In genomic region chr6:109009761-109010612, GRCh38 we compare ENCODE assay signal across 8 cellular contexts.
A peak's percentile ranks its signal among the peaks of the same experiment; 100 is the strongest.
DNase-seq lines count a peak whose midpoint lies in the region; ATAC-seq and TF ChIP-seq lines count a peak whose summit lies in the region.

No MANE protein-coding gene starts in this region.

- H3K36me3 Mint-ChIP-seq in WTC11, result no peaks in the 10 kb centered on the region

- H3K27ac Mint-ChIP-seq in WTC11, result peak overlapping the region; percentile 95

- H2AFZ ChIP-seq in DND-41 (ENCODE audit: low read depth, low read length), result peak overlapping the region; percentile 100

- intact Hi-C loops in left ventricle myocardium superior (cut with micrococcal nuclease) (loop anchor here (10.0 kb wide), 1 partner anchor 55 kb away; no protein-coding TSS in a partner anchor), head of caudate nucleus (cut with DNase I) (loop anchor here (10.0 kb wide), 2 partner anchors 55 to 455 kb away; no protein-coding TSS in a partner anchor)

- POLR2A ChIA-PET in WTC11 (lab: Charles Lee), result interaction anchor here (1.3 kb wide), 1 partner anchor 84 kb away, joined by 6 read pairs; the partner anchor contains the start of gene SESN1

- H3K4me1 Mint-ChIP-seq in WTC11, result peaks cover 32% of the 10 kb centered on the region

- no peaks in the 10 kb centered on the region for H3K79me2 ChIP-seq in DND-41 (ENCODE audit: insufficient read depth, low read length)

- peak overlapping the region; percentile 93 for H3K4me2 ChIP-seq in DND-41 (ENCODE audit: insufficient read depth, low read length)
- peak overlapping the region; percentile 100 for H3K4me2 ChIP-seq in skeletal muscle satellite cell (ENCODE audit: low read length)

- no peaks in the 10 kb centered on the region for H3K27me3 Mint-ChIP-seq in WTC11 (ENCODE audit: low read depth)

- H4K20me1 ChIP-seq in DND-41 (ENCODE audit: insufficient read depth, low read length), result no peaks in the 10 kb centered on the region

- H3K27me3 ChIP-seq in DND-41 (ENCODE audit: insufficient read depth, low read length, poor library complexity) (no peaks in the 10 kb centered on the region), skeletal muscle satellite cell (ENCODE audit: control insufficient read depth, insufficient read depth, low read length) (no peaks in the 10 kb centered on the region)

- H3K4me3 Mint-ChIP-seq in WTC11, result peak overlapping the region; percentile 94

- DNase-seq in DND-41 (no peak), WTC11 (ENCODE audit: low spot score) (no peak), left ventricle myocardium superior (no peak), NCI-H187 (lab: John Stamatoyannopoulos, UW) (no peak), head of caudate nucleus (no peak)

- H3K4me1 ChIP-seq in DND-41 (ENCODE audit: insufficient read depth, low read length) (peaks cover 27% of the 10 kb centered on the region), skeletal muscle satellite cell (ENCODE audit: control insufficient read depth, insufficient read depth, low read length) (peaks cover 14% of the 10 kb centered on the region)

- H3K36me3 ChIP-seq in DND-41 (ENCODE audit: insufficient read depth, low read length) (no peaks in the 10 kb centered on the region), skeletal muscle satellite cell (ENCODE audit: insufficient read depth, low read length) (no peaks in the 10 kb centered on the region)

- peak overlapping the region; percentile 84 for H3K9ac ChIP-seq in DND-41 (ENCODE audit: low read depth, low read length)
- peak overlapping the region; percentile 83 for H3K9ac ChIP-seq in skeletal muscle satellite cell (ENCODE audit: low read depth, low read length)

- TF ChIP-seq CTCF in DND-41 (IDR thresholded peaks at IDR 0.05; ENCODE audit: borderline replicate concordance, extremely low read depth, low read length, poor library complexity, severe bottlenecking), result peak; percentile 2
- no peak for TF ChIP-seq CTCF in WTC11 (IDR thresholded peaks at IDR 0.05)

- peak overlapping the region; percentile 91 to 99 for H3K4me3 ChIP-seq in DND-41 (ENCODE audit: low read depth in 1 of 2, low read length in 2 of 2)
- H3K4me3 ChIP-seq in skeletal muscle satellite cell (ENCODE audit: low read length), result peak overlapping the region; percentile 90

- H3K27ac ChIP-seq in DND-41 (ENCODE audit: low read length), result peak overlapping the region; percentile 75

- no peaks in the 10 kb centered on the region for H3K9me3 Mint-ChIP-seq in WTC11

- H3K9me3 ChIP-seq in DND-41 (ENCODE audit: insufficient read depth, low read length, severe bottlenecking) (no peaks in the 10 kb centered on the region), skeletal muscle satellite cell (replicated peaks; ENCODE audit: low read length) (no peaks in the 10 kb centered on the region)

- ATAC-seq in DND-41 (ENCODE audit: insufficient read depth, low read depth), result peak; percentile 56
- peak; percentile 25 for ATAC-seq in HG02763 (IDR thresholded peaks at IDR 0.05; ENCODE audit: unreplicated experiment)
- ATAC-seq in WTC11, result no peak; the same call in 1 of the 2 replicates
- ATAC-seq in left ventricle myocardium superior, result peak; percentile 4
- ATAC-seq in HG03521 (IDR thresholded peaks at IDR 0.05; ENCODE audit: unreplicated experiment), result no peak

- CTCF ChIA-PET in WTC11 (lab: Charles Lee), result interaction anchor here (1.2 to 1.4 kb wide), 2 partner anchors 12 to 42 kb away, joined by 3 read pairs; no protein-coding TSS in a partner anchor

TF ChIP-seq in WTC11, 78 proteins besides CTCF, POLR2A, EP300 and RAD21:
- no peak for TF ChIP-seq ZNF425 (CRISPR knock-in tag; conservative IDR thresholded peaks at IDR 0.05)
- TF ChIP-seq, protein P1, sequence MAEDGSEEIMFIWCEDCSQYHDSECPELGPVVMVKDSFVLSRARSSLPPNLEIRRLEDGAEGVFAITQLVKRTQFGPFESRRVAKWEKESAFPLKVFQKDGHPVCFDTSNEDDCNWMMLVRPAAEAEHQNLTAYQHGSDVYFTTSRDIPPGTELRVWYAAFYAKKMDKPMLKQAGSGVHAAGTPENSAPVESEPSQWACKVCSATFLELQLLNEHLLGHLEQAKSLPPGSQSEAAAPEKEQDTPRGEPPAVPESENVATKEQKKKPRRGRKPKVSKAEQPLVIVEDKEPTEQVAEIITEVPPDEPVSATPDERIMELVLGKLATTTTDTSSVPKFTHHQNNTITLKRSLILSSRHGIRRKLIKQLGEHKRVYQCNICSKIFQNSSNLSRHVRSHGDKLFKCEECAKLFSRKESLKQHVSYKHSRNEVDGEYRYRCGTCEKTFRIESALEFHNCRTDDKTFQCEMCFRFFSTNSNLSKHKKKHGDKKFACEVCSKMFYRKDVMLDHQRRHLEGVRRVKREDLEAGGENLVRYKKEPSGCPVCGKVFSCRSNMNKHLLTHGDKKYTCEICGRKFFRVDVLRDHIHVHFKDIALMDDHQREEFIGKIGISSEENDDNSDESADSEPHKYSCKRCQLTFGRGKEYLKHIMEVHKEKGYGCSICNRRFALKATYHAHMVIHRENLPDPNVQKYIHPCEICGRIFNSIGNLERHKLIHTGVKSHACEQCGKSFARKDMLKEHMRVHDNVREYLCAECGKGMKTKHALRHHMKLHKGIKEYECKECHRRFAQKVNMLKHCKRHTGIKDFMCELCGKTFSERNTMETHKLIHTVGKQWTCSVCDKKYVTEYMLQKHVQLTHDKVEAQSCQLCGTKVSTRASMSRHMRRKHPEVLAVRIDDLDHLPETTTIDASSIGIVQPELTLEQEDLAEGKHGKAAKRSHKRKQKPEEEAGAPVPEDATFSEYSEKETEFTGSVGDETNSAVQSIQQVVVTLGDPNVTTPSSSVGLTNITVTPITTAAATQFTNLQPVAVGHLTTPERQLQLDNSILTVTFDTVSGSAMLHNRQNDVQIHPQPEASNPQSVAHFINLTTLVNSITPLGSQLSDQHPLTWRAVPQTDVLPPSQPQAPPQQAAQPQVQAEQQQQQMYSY (CRISPR knock-in tag; IDR thresholded peaks at IDR 0.05), result no peak
- no peak for TF ChIP-seq NR3C1 (CRISPR knock-in tag; conservative IDR thresholded peaks at IDR 0.05; ENCODE audit: low read depth)
- TF ChIP-seq TP53 (CRISPR knock-in tag; IDR thresholded peaks at IDR 0.05), result no peak
- no peak for TF ChIP-seq SMAD3 (CRISPR knock-in tag; IDR thresholded peaks at IDR 0.05; ENCODE audit: borderline replicate concordance)
- no peak for TF ChIP-seq ELF4 (CRISPR knock-in tag; IDR thresholded peaks at IDR 0.05; ENCODE audit: low read depth)
- TF ChIP-seq NFYB (CRISPR knock-in tag; conservative IDR thresholded peaks at IDR 0.05; ENCODE audit: low read depth), result no peak
- TF ChIP-seq E2F1 (CRISPR knock-in tag; IDR thresholded peaks at IDR 0.05), result no peak
- TF ChIP-seq ZNF281 (CRISPR knock-in tag; IDR thresholded peaks at IDR 0.05), result no peak
- TF ChIP-seq ATF1 (CRISPR knock-in tag; IDR thresholded peaks at IDR 0.05), result no peak
- TF ChIP-seq TEAD1 (CRISPR knock-in tag; IDR thresholded peaks at IDR 0.05), result no peak
- TF ChIP-seq ETV6 (CRISPR knock-in tag; IDR thresholded peaks at IDR 0.05), result no peak
- TF ChIP-seq CREB1 (CRISPR knock-in tag; IDR thresholded peaks at IDR 0.05), result no peak
- TF ChIP-seq CREM (CRISPR knock-in tag; IDR thresholded peaks at IDR 0.05), result no peak

Comparison
In these comparisons a context has a peak if more than half of its experiments do, and no peak if none do; other contexts are left out.
1. ATAC-seq: peak in DND-41 (single experiment), HG02763 (single experiment) and left ventricle myocardium superior (single experiment); none in WTC11 (single experiment) and HG03521 (single experiment).